In the genomic region with DNA sequence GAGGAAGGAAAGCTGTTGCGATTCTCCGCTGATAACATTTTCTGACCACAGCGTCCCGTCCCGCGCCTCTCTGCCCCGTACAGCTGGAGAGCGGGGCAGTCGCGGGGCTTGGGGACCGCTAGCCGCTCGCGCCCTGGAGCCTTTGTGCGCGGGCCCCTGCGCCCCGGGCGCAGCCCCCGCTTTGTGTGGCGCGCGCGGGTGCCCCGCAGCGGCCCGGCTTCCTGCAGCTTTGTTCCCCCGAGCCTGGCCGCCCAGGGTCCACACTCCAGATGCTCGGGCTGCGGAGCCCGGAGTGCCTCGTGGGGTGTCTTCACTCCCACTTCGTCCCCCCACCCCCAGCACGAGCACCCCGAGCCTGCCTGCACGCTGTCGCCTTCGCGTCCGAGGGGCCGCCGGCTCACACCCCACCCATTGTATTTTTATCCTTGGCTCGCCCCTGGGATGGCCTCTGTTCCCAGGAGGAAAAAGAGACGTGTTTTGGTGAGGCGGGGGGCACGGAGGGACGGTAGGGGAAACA, we compare ENCODE assay signal across 1 cellular context.
TF ChIP-seq lines count a peak whose summit lies in the region.

No MANE protein-coding gene starts in this region.

TF ChIP-seq in WTC11, 78 proteins besides CTCF, POLR2A, EP300 and RAD21 (continued from another document):
- peak; percentile 16 for TF ChIP-seq FOXK1 (CRISPR knock-in tag; IDR thresholded peaks at IDR 0.05)
